10 cellular contexts compared by ENCODE assay signal in genomic region chr3:120399372-120399771, GRCh38.
DNase-seq lines count a peak whose midpoint lies in the region; ATAC-seq lines count a peak whose summit lies in the region.
"Had no signal": no experiment of that assay in that cellular context is flagged by ENCODE, and none has a peak within 500 bp of the region (broad histone marks: within the 10 kb centered on the region; RNA-seq: fewer than 3 reads in every experiment).

No MANE protein-coding gene starts in this region.

- H3K4me1 Mint-ChIP-seq in stimulated activated memory B cell treated with anti-CD40 and anti-IgM and Interleukin-4, amounts not matched to agents 10 μg/mL and 1 μg/mL and 100 μg/mL, for 72 hours = peaks cover 38% of the 10 kb centered on the region

- ATAC-seq in GM19043 (IDR thresholded peaks at IDR 0.05; ENCODE audit: low read depth, unreplicated experiment) = peak; percentile 95
- peak; percentile 89 for ATAC-seq in GM21825 (IDR thresholded peaks at IDR 0.05; ENCODE audit: unreplicated experiment)
- peak; percentile 89 for ATAC-seq in HG03342 (IDR thresholded peaks at IDR 0.05; ENCODE audit: unreplicated experiment)
- ATAC-seq in stimulated activated memory B cell treated with anti-CD40 and anti-IgM and Interleukin-4, amounts not matched to agents 10 μg/mL and 1 μg/mL and 100 μg/mL, for 72 hours = peak; percentile 72
- no peak for ATAC-seq in HG02970 (IDR thresholded peaks at IDR 0.05; ENCODE audit: low FRiP score, unreplicated experiment)
- ATAC-seq: HepG2 had no signal

- no peak overlapping the region for H3K4me3 Mint-ChIP-seq in stimulated activated memory B cell treated with anti-CD40 and anti-IgM and Interleukin-4, amounts not matched to agents 10 μg/mL and 1 μg/mL and 100 μg/mL, for 72 hours

- DNase-seq in HuH-7.5 (ENCODE audit: low spot score) (no peak), RKO (ENCODE audit: low spot score) (no peak)
- DNase-seq: activated effector memory CD4-positive, alpha-beta T cell treated with anti-CD3 and anti-CD28 coated beads, Interleukin-2, amount 50 U/mL, for 16 hours; SHP77 treated with DMSO at 0.1 percent for 48 hours had no signal

- no peaks in the 10 kb centered on the region for H3K36me3 Mint-ChIP-seq in stimulated activated memory B cell treated with anti-CD40 and anti-IgM and Interleukin-4, amounts not matched to agents 10 μg/mL and 1 μg/mL and 100 μg/mL, for 72 hours

- no peak overlapping the region for H3K27ac Mint-ChIP-seq in stimulated activated memory B cell treated with anti-CD40 and anti-IgM and Interleukin-4, amounts not matched to agents 10 μg/mL and 1 μg/mL and 100 μg/mL, for 72 hours

- H3K27me3 Mint-ChIP-seq in stimulated activated memory B cell treated with anti-CD40 and anti-IgM and Interleukin-4, amounts not matched to agents 10 μg/mL and 1 μg/mL and 100 μg/mL, for 72 hours = peaks cover 12% of the 10 kb centered on the region

- no peaks in the 10 kb centered on the region for H3K9me3 Mint-ChIP-seq in stimulated activated memory B cell treated with anti-CD40 and anti-IgM and Interleukin-4, amounts not matched to agents 10 μg/mL and 1 μg/mL and 100 μg/mL, for 72 hours
